ENCODE assay signal across 8 cellular contexts in genomic region chr1:28235746-28236655, GRCh38.
DNase-seq lines count a peak whose midpoint lies in the region; ATAC-seq lines count a peak whose summit lies in the region.

Gene ATP5IF1 (plus strand): TSS chr1:28236124. CDS start chr1:28236184, 60 bp downstream.

- ATAC-seq in GM19043 (IDR thresholded peaks at IDR 0.05; ENCODE audit: low read depth, unreplicated experiment): peak; percentile 89
- ATAC-seq in HG03354 (IDR thresholded peaks at IDR 0.05; ENCODE audit: poor library complexity, severe bottlenecking, unreplicated experiment): peak; percentile 92

- DNase-seq in AG20443 (ENCODE audit: low spot score) (peak; percentile 99), NCI-H446 (lab: John Stamatoyannopoulos, UW) (peak; percentile 95 to 98), cerebellar cortex (ENCODE audit: low spot score) (peak; percentile 99), islet precursor cell (peak; percentile 99)
- peak; percentile 92 for DNase-seq in activated CD4-positive, CD25-positive, alpha-beta regulatory T cell treated with anti-CD3 and anti-CD28 coated beads, Interleukin-2, amount 50 U/mL, for 16 hours (ENCODE audit: low read depth, low spot score)
- DNase-seq in stimulated activated CD4-positive, alpha-beta T cell treated with anti-CD3 and anti-CD28 coated beads, Interleukin-12 subunit alpha, Interleukin-12 subunit beta, amount 100 ng/mL, for 48 hours (ENCODE audit: low read depth in 2 of 3, low spot score in 1 of 3): peak; percentile 91 to 93 (median 92)

Comparison
In these comparisons a context has a peak if more than half of its experiments do, and no peak if none do; other contexts are left out.
1. Peak in every context shown above with its lines: DNase-seq and ATAC-seq.